Comparison of ENCODE assay signal across 2 cellular contexts in genomic region chr4:128827280-128827679, GRCh38.
TF ChIP-seq lines count a peak whose summit lies in the region.

No MANE protein-coding gene starts in this region.

TF ChIP-seq in SK-N-SH, 30 proteins besides CTCF, POLR2A, EP300 and RAD21 (continued from another document):
- no peak for TF ChIP-seq REST (IDR thresholded peaks at IDR 0.05; ENCODE audit: low read depth, low read length)
- no peak for TF ChIP-seq EZH2phosphoT487 (IDR thresholded peaks at IDR 0.05; ENCODE audit: borderline replicate concordance, low read depth)
- TF ChIP-seq, protein P1, sequence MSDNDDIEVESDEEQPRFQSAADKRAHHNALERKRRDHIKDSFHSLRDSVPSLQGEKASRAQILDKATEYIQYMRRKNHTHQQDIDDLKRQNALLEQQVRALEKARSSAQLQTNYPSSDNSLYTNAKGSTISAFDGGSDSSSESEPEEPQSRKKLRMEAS (IDR thresholded peaks at IDR 0.05; ENCODE audit: low read depth) = no peak
- no peak for TF ChIP-seq RXRA (IDR thresholded peaks at IDR 0.05; ENCODE audit: borderline replicate concordance, low read depth)
- TF ChIP-seq JUND (IDR thresholded peaks at IDR 0.05) = no peak
- TF ChIP-seq FOXM1 (IDR thresholded peaks at IDR 0.05; ENCODE audit: low read depth) = no peak
- no peak for TF ChIP-seq FOSL2 (IDR thresholded peaks at IDR 0.05; ENCODE audit: borderline replicate concordance, low read depth)
- TF ChIP-seq YY1 (IDR thresholded peaks at IDR 0.05; ENCODE audit: low read depth) = no peak
- no peak for TF ChIP-seq ZBTB33 (IDR thresholded peaks at IDR 0.05; ENCODE audit: borderline replicate concordance, low read depth)
- no peak for TF ChIP-seq SMC3 (IDR thresholded peaks at IDR 0.05; ENCODE audit: low read depth, low read length)

TF ChIP-seq in SK-N-SH treated with all-trans-retinoic acid at 6 μM for 48 hours, 23 proteins besides CTCF, POLR2A, EP300 and RAD21 (continued from another document):
- TF ChIP-seq TSHZ2 (CRISPR knock-in tag; IDR thresholded peaks at IDR 0.05) = no peak
- TF ChIP-seq CSDC2 (CRISPR knock-in tag; IDR thresholded peaks at IDR 0.05) = no peak
